In genomic region chr10:45415062-45415461, GRCh38 we compare ENCODE assay signal across 5 cellular contexts. TPM values are rescaled to one million over a fixed set of nuclear protein-coding genes. Genes with fewer than 3 reads are reported as not detected.
"Had no signal": no experiment of that assay in that cellular context is flagged by ENCODE, and none has a peak within 500 bp of the region (broad histone marks: within the 10 kb centered on the region; RNA-seq: fewer than 3 reads in every experiment).

No MANE protein-coding gene starts in this region.

RNA-seq across cellular contexts. Expression of gene ALOX5, which starts 41.0 kb away (rescaled TPM):
- total RNA-seq: RPMI7951, SJCRH30, SJSA1, SK-MEL-5 had no signal
- polyA plus RNA-seq: SK-N-SH had no signal
